Comparison of ENCODE assay signal across 11 cellular contexts in the genomic region with DNA sequence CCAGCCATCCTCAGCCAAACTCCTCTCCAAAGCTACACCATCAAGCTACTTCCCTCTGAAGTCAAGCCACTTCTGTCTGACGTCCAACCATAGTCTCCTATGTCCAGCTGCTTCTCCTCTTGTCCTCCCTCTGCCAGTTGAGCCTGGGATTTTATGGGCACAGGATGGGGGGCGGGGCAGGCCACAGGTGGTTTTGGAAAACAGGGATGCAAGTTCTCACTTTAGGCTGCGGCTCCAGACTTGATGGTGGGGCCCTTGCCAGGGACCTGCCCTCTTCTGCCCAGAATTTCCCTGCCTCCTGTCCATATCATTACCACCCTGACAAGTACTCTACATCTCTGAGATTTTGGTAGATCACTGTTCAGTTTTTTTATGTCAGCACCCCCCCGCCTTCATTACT. TPM values are rescaled to one million over a fixed set of nuclear protein-coding genes. Genes with fewer than 3 reads are reported as not detected.
"Had no signal": no experiment of that assay in that cellular context is flagged by ENCODE, and none has a peak within 500 bp of the region (broad histone marks: within the 10 kb centered on the region; RNA-seq: fewer than 3 reads in every experiment).

No MANE protein-coding gene starts in this region.

- H3K4me2 ChIP-seq: GM23338 had no signal

- ATAC-seq: GM23338, HCT116 had no signal

- H3K9ac ChIP-seq: GM23248 had no signal

- H3K4me1 ChIP-seq: HAP-1 had no signal

- H3K27ac ChIP-seq: GM23248 had no signal

- H3K4me3 ChIP-seq: GM23248, GM23338, HAP-1 had no signal

- H3K36me3 ChIP-seq: HAP-1 had no signal

- H3K4me3 Mint-ChIP-seq: GM23338, H9, HFFc6 had no signal

- DNase-seq: GM23248, GOT3, H7, H9, HCEC 1CT, HFFc6 had no signal

- H3K27ac Mint-ChIP-seq: GM23338, H9, HFFc6 had no signal

RNA-seq across cellular contexts. Expression of gene TEX51, which starts 41.6 kb away (rescaled TPM):
- total RNA-seq: GM23248, GM23338, H1, H4, H7, H9, HFFc6 had no signal
- polyA plus RNA-seq: GM23248, GM23338, H1 had no signal
